In genomic region chr22:41940853-41941765, GRCh38 we compare ENCODE assay signal across 8 cellular contexts. TPM values are rescaled to one million over a fixed set of nuclear protein-coding genes. Genes with fewer than 3 reads are reported as not detected.
A peak's percentile ranks its signal among the peaks of the same experiment; 100 is the strongest.
DNase-seq lines count a peak whose midpoint lies in the region; ATAC-seq and TF ChIP-seq lines count a peak whose summit lies in the region.

No MANE protein-coding gene starts in this region.

- H3K27me3 ChIP-seq in esophagus squamous epithelium: no peaks in the 10 kb centered on the region

- H3K9me3 Mint-ChIP-seq in activated T-cell treated with anti-CD3 and anti-CD28 coated beads, Interleukin-2, amount 50 U/mL, for 24 hours: no peaks in the 10 kb centered on the region
- no peaks in the 10 kb centered on the region for H3K9me3 Mint-ChIP-seq in natural killer cell treated with Interleukin-12 subunit alpha and Interleukin-12 subunit beta and Interleukin-15 and Interleukin-18, amount 100 ng/mL, for 72 hours
- no peaks in the 10 kb centered on the region for H3K9me3 Mint-ChIP-seq in stimulated activated memory B cell treated with anti-CD40 and anti-IgM and Interleukin-4, amounts not matched to agents 10 μg/mL and 1 μg/mL and 100 μg/mL, for 72 hours

- DNase-seq in NCI-H524 (lab: John Stamatoyannopoulos, UW): peak; percentile 61 to 71
- no peak for DNase-seq in NCI-H524 treated with DMSO at 0.1 percent for 48 hours (lab: John Stamatoyannopoulos, UW)
- peak; percentile 78 for DNase-seq in OCI-M1 (lab: John Stamatoyannopoulos, UW)
- DNase-seq in activated T-cell treated with anti-CD3 and anti-CD28 coated beads, Interleukin-2, amount 50 U/mL, for 24 hours: peak; percentile 89
- no peak for DNase-seq in esophagus squamous epithelium (lab: John Stamatoyannopoulos, UW)
- peak; percentile 80 for DNase-seq in natural killer cell treated with Interleukin-12 subunit alpha and Interleukin-12 subunit beta and Interleukin-15 and Interleukin-18, amount 100 ng/mL, for 72 hours (ENCODE audit: low spot score)

- no peaks in the 10 kb centered on the region for H3K9me3 ChIP-seq in esophagus squamous epithelium

- H3K36me3 ChIP-seq in esophagus squamous epithelium: no peaks in the 10 kb centered on the region

- ATAC-seq in HG03520 (IDR thresholded peaks at IDR 0.05; ENCODE audit: unreplicated experiment): peak; percentile 34
- peak; percentile 82 to 91 for ATAC-seq in natural killer cell treated with Interleukin-12 subunit alpha and Interleukin-12 subunit beta and Interleukin-15 and Interleukin-18, amount 100 ng/mL, for 72 hours
- peak; percentile 72 for ATAC-seq in stimulated activated memory B cell treated with anti-CD40 and anti-IgM and Interleukin-4, amounts not matched to agents 10 μg/mL and 1 μg/mL and 100 μg/mL, for 72 hours

- H3K36me3 Mint-ChIP-seq in activated T-cell treated with anti-CD3 and anti-CD28 coated beads, Interleukin-2, amount 50 U/mL, for 24 hours (ENCODE audit: low read depth): peaks cover 98% of the 10 kb centered on the region
- peaks cover 12% of the 10 kb centered on the region for H3K36me3 Mint-ChIP-seq in natural killer cell treated with Interleukin-12 subunit alpha and Interleukin-12 subunit beta and Interleukin-15 and Interleukin-18, amount 100 ng/mL, for 72 hours
- peaks cover 21% of the 10 kb centered on the region for H3K36me3 Mint-ChIP-seq in stimulated activated memory B cell treated with anti-CD40 and anti-IgM and Interleukin-4, amounts not matched to agents 10 μg/mL and 1 μg/mL and 100 μg/mL, for 72 hours

- H3K4me3 Mint-ChIP-seq in activated T-cell treated with anti-CD3 and anti-CD28 coated beads, Interleukin-2, amount 50 U/mL, for 24 hours: peak overlapping the region; percentile 79
- peak overlapping the region; percentile 44 for H3K4me3 Mint-ChIP-seq in natural killer cell treated with Interleukin-12 subunit alpha and Interleukin-12 subunit beta and Interleukin-15 and Interleukin-18, amount 100 ng/mL, for 72 hours
- peak overlapping the region; percentile 27 for H3K4me3 Mint-ChIP-seq in stimulated activated memory B cell treated with anti-CD40 and anti-IgM and Interleukin-4, amounts not matched to agents 10 μg/mL and 1 μg/mL and 100 μg/mL, for 72 hours

- peak; percentile 92 to 98 (median 97) for TF ChIP-seq CTCF in esophagus squamous epithelium (IDR thresholded peaks at IDR 0.05)

- H3K4me3 ChIP-seq in esophagus squamous epithelium: no peak overlapping the region

- peaks cover 70% of the 10 kb centered on the region for H3K4me1 Mint-ChIP-seq in activated T-cell treated with anti-CD3 and anti-CD28 coated beads, Interleukin-2, amount 50 U/mL, for 24 hours (ENCODE audit: low read depth)
- peaks cover 28 to 41% of the 10 kb centered on the region in 2 donors for H3K4me1 Mint-ChIP-seq in natural killer cell treated with Interleukin-12 subunit alpha and Interleukin-12 subunit beta and Interleukin-15 and Interleukin-18, amount 100 ng/mL, for 72 hours (ENCODE audit: low read depth in 2 of 2)
- H3K4me1 Mint-ChIP-seq in stimulated activated memory B cell treated with anti-CD40 and anti-IgM and Interleukin-4, amounts not matched to agents 10 μg/mL and 1 μg/mL and 100 μg/mL, for 72 hours: peaks cover 60% of the 10 kb centered on the region

- TF ChIP-seq POLR2A in esophagus squamous epithelium (IDR thresholded peaks at IDR 0.05): no peak

- H3K27me3 Mint-ChIP-seq in activated T-cell treated with anti-CD3 and anti-CD28 coated beads, Interleukin-2, amount 50 U/mL, for 24 hours: no peaks in the 10 kb centered on the region
- H3K27me3 Mint-ChIP-seq in natural killer cell treated with Interleukin-12 subunit alpha and Interleukin-12 subunit beta and Interleukin-15 and Interleukin-18, amount 100 ng/mL, for 72 hours: no peaks in the 10 kb centered on the region
- H3K27me3 Mint-ChIP-seq in stimulated activated memory B cell treated with anti-CD40 and anti-IgM and Interleukin-4, amounts not matched to agents 10 μg/mL and 1 μg/mL and 100 μg/mL, for 72 hours: peaks cover 5% of the 10 kb centered on the region

- WGBS in esophagus squamous epithelium, 2 donors: 33% methylated on average over 4 to 6 of the region's 13 CpGs

- peak overlapping the region; percentile 79 to 88 (median 84) for H3K27ac ChIP-seq in esophagus squamous epithelium

- H3K4me1 ChIP-seq in esophagus squamous epithelium: peaks cover 7 to 57% (median 12%) of the 10 kb centered on the region in 3 donors

- intact Hi-C loops in esophagus squamous epithelium (cut with DNase I): loop anchor here (5.0 kb wide), 1 partner anchor 244 kb away; the partner anchor contains the start of gene MEI1

- H3K27ac Mint-ChIP-seq in activated T-cell treated with anti-CD3 and anti-CD28 coated beads, Interleukin-2, amount 50 U/mL, for 24 hours: peak overlapping the region; percentile 100
- H3K27ac Mint-ChIP-seq in natural killer cell treated with Interleukin-12 subunit alpha and Interleukin-12 subunit beta and Interleukin-15 and Interleukin-18, amount 100 ng/mL, for 72 hours: peak overlapping the region; percentile 91 to 95
- peak overlapping the region; percentile 100 for H3K27ac Mint-ChIP-seq in stimulated activated memory B cell treated with anti-CD40 and anti-IgM and Interleukin-4, amounts not matched to agents 10 μg/mL and 1 μg/mL and 100 μg/mL, for 72 hours

RNA-seq across cellular contexts. Expression of gene CENPM, which starts 5.8 kb away (rescaled TPM):
- 10 to 100 TPM in 2 of 4 donors, 1 to 10 TPM in 2; 6.9 to 12.6 (median 10.5) TPM for total RNA-seq in esophagus squamous epithelium
- total RNA-seq in natural killer cell treated with Interleukin-12 subunit alpha and Interleukin-12 subunit beta and Interleukin-15 and Interleukin-18, amount 100 ng/mL, for 72 hours: 100 to 1,000 TPM in 1 of 2 donors, 10 to 100 TPM in 1; 34.7 to 115 TPM

RNA-seq across cellular contexts. Expression of gene TNFRSF13C, which starts 14.5 kb away (rescaled TPM):
- 1 to 10 TPM in 1 of 4 donors, under 1 TPM in 3; 0.19 to 1.9 (median 0.32) TPM for total RNA-seq in esophagus squamous epithelium
- 1 to 10 TPM in 1 of 2 donors, under 1 TPM in 1; 0.40 to 3.2 TPM for total RNA-seq in natural killer cell treated with Interleukin-12 subunit alpha and Interleukin-12 subunit beta and Interleukin-15 and Interleukin-18, amount 100 ng/mL, for 72 hours

RNA-seq across cellular contexts. Expression of gene SHISA8, which starts 26.2 kb away (rescaled TPM):
- not detected for total RNA-seq in esophagus squamous epithelium
- total RNA-seq in natural killer cell treated with Interleukin-12 subunit alpha and Interleukin-12 subunit beta and Interleukin-15 and Interleukin-18, amount 100 ng/mL, for 72 hours: not detected

RNA-seq across cellular contexts. Expression of gene SEPTIN3, which starts 28.1 kb away (rescaled TPM):
- 1 to 10 TPM in 1 of 4 donors, under 1 TPM in 3; 0.04 to 1.1 (median 0.34) TPM for total RNA-seq in esophagus squamous epithelium
- total RNA-seq in natural killer cell treated with Interleukin-12 subunit alpha and Interleukin-12 subunit beta and Interleukin-15 and Interleukin-18, amount 100 ng/mL, for 72 hours: under 1 TPM; 0.14 to 0.25 TPM

Comparison
In these comparisons a context has a peak if more than half of its experiments do, and no peak if none do; other contexts are left out.
1. DNase-seq: peak in NCI-H524 (2 of 2), OCI-M1 (single experiment), activated T-cell treated with anti-CD3 and anti-CD28 coated beads, Interleukin-2, amount 50 U/mL, for 24 hours (single experiment) and natural killer cell treated with Interleukin-12 subunit alpha and Interleukin-12 subunit beta and Interleukin-15 and Interleukin-18, amount 100 ng/mL, for 72 hours (single experiment); none in NCI-H524 treated with DMSO at 0.1 percent for 48 hours (single experiment) and esophagus squamous epithelium (single experiment).
2. ATAC-seq: peak in every context shown above with its lines; median percentile 86 in natural killer cell treated with Interleukin-12 subunit alpha and Interleukin-12 subunit beta and Interleukin-15 and Interleukin-18, amount 100 ng/mL, for 72 hours; 72 in stimulated activated memory B cell treated with anti-CD40 and anti-IgM and Interleukin-4, amounts not matched to agents 10 μg/mL and 1 μg/mL and 100 μg/mL, for 72 hours; 34 in HG03520.
3. H3K4me3 Mint-ChIP-seq: peak in every context shown above with its lines; median percentile 79 in activated T-cell treated with anti-CD3 and anti-CD28 coated beads, Interleukin-2, amount 50 U/mL, for 24 hours; 44 in natural killer cell treated with Interleukin-12 subunit alpha and Interleukin-12 subunit beta and Interleukin-15 and Interleukin-18, amount 100 ng/mL, for 72 hours; 27 in stimulated activated memory B cell treated with anti-CD40 and anti-IgM and Interleukin-4, amounts not matched to agents 10 μg/mL and 1 μg/mL and 100 μg/mL, for 72 hours.
4. Peak in every context shown above with its lines, with median percentiles within 50 percentile points of each other: H3K27ac Mint-ChIP-seq.